8 cellular contexts compared by ENCODE assay signal in genomic region chr5:120463991-120464626, GRCh38. TPM values are rescaled to one million over a fixed set of nuclear protein-coding genes. Genes with fewer than 3 reads are reported as not detected.
DNase-seq lines count a peak whose midpoint lies in the region; ATAC-seq, FAIRE-seq and TF ChIP-seq lines count a peak whose summit lies in the region.

TSS of gene PRR16 (plus strand) at chr5:120464300.

- H3K9ac ChIP-seq in K562 (ENCODE audit: insufficient read depth in 1 of 2, low read depth in 2 of 2, low read length in 2 of 2) = peak within 1 kb of the TSS; percentile 35 to 90

- no peak for TF ChIP-seq POLR2A in K562 (conservative IDR thresholded peaks at IDR 0.05)

- H3K4me1 ChIP-seq in K562 (replicated peaks in 1 of 2; ENCODE audit: control insufficient read depth in 2 of 2, insufficient read depth in 2 of 2, low read length in 2 of 2) = peaks cover 3 to 10% of the 10 kb centered on the region in 2 experiments; a peak in 3 of 5 replicates

- in situ Hi-C loops in K562 (cut with MboI) = no loop called here

- peak within 1 kb of the TSS; percentile 92 for H2AFZ ChIP-seq in K562 (ENCODE audit: low read depth, low read length)

- no TSS peak for BruUV-seq in K562 (replicated peaks; lab: Mats Ljungman, UMichigan)

- TF ChIP-seq CTCF in AG04449 (IDR thresholded peaks at IDR 0.05; ENCODE audit: insufficient read depth, low read length, missing control alignments) (peak; percentile 35), GM12874 (IDR thresholded peaks at IDR 0.05; ENCODE audit: insufficient read depth, low read depth, low read length) (0 out of 2 replicates have a peak, but pooled peaks have one; percentile 15), K562 (IDR thresholded peaks at IDR 0.05 in 2 of 3, conservative IDR thresholded peaks at IDR 0.05 in 1 of 3; ENCODE audit: insufficient read depth in 2 of 3, low read depth in 1 of 3, low read length in 3 of 3) (peak; percentile 4 to 57 (median 11); a peak in 1 of 6 replicates)

- peak within 1 kb of the TSS; percentile 46 for H3K27ac ChIP-seq in K562 (ENCODE audit: extremely low read depth, low read depth, low read length)

- FAIRE-seq in K562 (lab: Jason Lieb, UNC) (no peak), GM19239 (lab: Jason Lieb, UNC) (no peak)

- POLR2A ChIA-PET in AG04449 (lab: Yijun Ruan, JAX) (no interaction called here), K562 (lab: Yijun Ruan, JAX) (no interaction called here)

- CTCF ChIA-PET in AG04449 (lab: Yijun Ruan, JAX) = interaction anchor here (1.2 to 1.5 kb wide), 3 partner anchors 340 to 993 kb away, joined by 3 to 7 read pairs (median 5); no protein-coding TSS in a partner anchor
- CTCF ChIA-PET in K562 (lab: Yijun Ruan, JAX; ENCODE audit: low intra/inter-chr PET ratio) = interaction anchor here (0.6 kb wide), 1 partner anchor 116 kb away, joined by 4 read pairs; no protein-coding TSS in a partner anchor

- 3% methylated on average over 29 of the region's 62 CpGs for WGBS in K562 (ENCODE audit: insufficient coverage, low coverage, missing lambda C conversion rate)

- no peak for TF ChIP-seq EP300 in K562 (IDR thresholded peaks at IDR 0.05; ENCODE audit: low read length)

- TF ChIP-seq RAD21 in K562 (CRISPR knock-in tag; conservative IDR thresholded peaks at IDR 0.05 in 1 of 2, IDR thresholded peaks at IDR 0.05 in 1 of 2) = no peak; a peak in 1 of 4 replicates

- H3K9me3 ChIP-seq in K562 (replicated peaks; ENCODE audit: control insufficient read depth, insufficient read depth, low read depth, low read length) = no peaks in the 10 kb centered on the region

- H4K20me1 ChIP-seq in K562 (replicated peaks; ENCODE audit: control insufficient read depth, insufficient read depth, low read length) = no peaks in the 10 kb centered on the region

- DNase-seq in AG04449 (ENCODE audit: low read depth, low spot score) (no peak), NCI-H69 (lab: John Stamatoyannopoulos, UW) (peak; percentile 86), K562 (ENCODE audit: extremely low read depth in 1 of 4, low spot score in 3 of 4) (peak; percentile 17 to 67 (median 39)), retina (peak; percentile 89), GM19239 (ENCODE audit: insufficient read length, low spot score) (no peak)

- H3K4me3 ChIP-seq in AG04449 (ENCODE audit: low read depth, low read length) = peak within 1 kb of the TSS; percentile 85
- peak within 1 kb of the TSS; percentile 54 for H3K4me3 ChIP-seq in K562
- H3K4me3 ChIP-seq in iPS-11a (ENCODE audit: low read depth, low read length) = peak within 1 kb of the TSS; percentile 56

- ATAC-seq in HG02870 (IDR thresholded peaks at IDR 0.05; ENCODE audit: unreplicated experiment) (peak; percentile 75), K562 (peak; percentile 82)

- H3K36me3 ChIP-seq in K562 (ENCODE audit: control insufficient read depth, insufficient read depth, low read length) = no peaks in the 10 kb centered on the region

- H3K27me3 ChIP-seq in K562 (ENCODE audit: control insufficient read depth in 2 of 2, insufficient read depth in 2 of 2, low read length in 2 of 2) = no peaks in the 10 kb centered on the region

- H3K79me2 ChIP-seq in K562 (ENCODE audit: control insufficient read depth, insufficient read depth, low read length) = peaks cover 37% of the 10 kb centered on the region

- H3K9me1 ChIP-seq in K562 (ENCODE audit: control insufficient read depth, insufficient read depth, low read length) = no peaks in the 10 kb centered on the region

- intact Hi-C loops in K562 (cut with micrococcal nuclease) = no loop called here

- peak within 1 kb of the TSS; percentile 79 for H3K4me2 ChIP-seq in K562 (ENCODE audit: insufficient read depth, low read length)

TF ChIP-seq in K562, 482 proteins besides CTCF, POLR2A, EP300 and RAD21 (continues in another document):
- TF ChIP-seq ATF7 (IDR thresholded peaks at IDR 0.05) = no peak
- peak; percentile 37 for TF ChIP-seq CCNT2 (IDR thresholded peaks at IDR 0.05; ENCODE audit: borderline replicate concordance, extremely low read depth, insufficient read length, low read depth, low read length)
- no peak for TF ChIP-seq TFAM (CRISPR knock-in tag; conservative IDR thresholded peaks at IDR 0.05)
- TF ChIP-seq HCFC1 (IDR thresholded peaks at IDR 0.05; ENCODE audit: low read depth, low read length) = no peak
- TF ChIP-seq HBP1 (CRISPR knock-in tag; IDR thresholded peaks at IDR 0.05) = no peak
- peak; percentile 54; the same call in 1 of the 2 replicates for TF ChIP-seq POLR2G (IDR thresholded peaks at IDR 0.05; ENCODE audit: low read depth, low read length)
- TF ChIP-seq DNMT1 (IDR thresholded peaks at IDR 0.05) = no peak
- TF ChIP-seq SMC3 (conservative IDR thresholded peaks at IDR 0.05; ENCODE audit: insufficient read depth, low read depth, low read length) = no peak
- no peak for TF ChIP-seq CCAR2 (IDR thresholded peaks at IDR 0.05; ENCODE audit: low read depth, low read length)
- TF ChIP-seq SREBF2 (CRISPR knock-in tag; IDR thresholded peaks at IDR 0.05) = no peak
- TF ChIP-seq FIP1L1 (IDR thresholded peaks at IDR 0.05; ENCODE audit: low read depth, low read length, poor library complexity, severe bottlenecking) = no peak
- no peak for TF ChIP-seq ZNF217 (CRISPR knock-in tag; IDR thresholded peaks at IDR 0.05)
- no peak for TF ChIP-seq STAT6 (CRISPR knock-in tag; IDR thresholded peaks at IDR 0.05)
- peak; percentile 50 for TF ChIP-seq RBFOX2 (IDR thresholded peaks at IDR 0.05; ENCODE audit: low read depth, low read length)
- TF ChIP-seq ELK1 (CRISPR knock-in tag; IDR thresholded peaks at IDR 0.05) = no peak

RNA-seq across cellular contexts. Expression of gene PRR16, which starts in this region (rescaled TPM):
- total RNA-seq in K562 (2011; cell fraction: chromatin; rRNA removed; ENCODE audit: low replicate concordance) = 1.2 and 4.0 TPM in 2 replicates
- total RNA-seq in K562 (2011; cell fraction: nucleolus; rRNA removed) = 1.2 and 2.8 TPM in 2 replicates
- 1.5 and 2.6 TPM in 2 replicates for total RNA-seq in K562 (2011; cell fraction: nucleoplasm; rRNA removed)
- total RNA-seq in K562 (2014; rRNA removed) = 3.3 TPM in 2 replicates
- total RNA-seq in K562 (2014; rRNA removed; fragmentation: Illumina TruSeq; extraction: Trizol) = 3.5 and 4.1 TPM in 2 replicates
- total RNA-seq in K562 (2015; rRNA removed; fragmentation: Illumina TruSeq; extraction: Trizol) = 3.3 TPM in 2 replicates
- total RNA-seq in K562 (2021) = 4.9 and 7.6 TPM in 2 replicates
- polyA plus RNA-seq in K562 (2011; rRNA removed) = 0.16 and 0.61 TPM in 2 replicates
- polyA plus RNA-seq in K562 (2011; cell fraction: cytosol; rRNA removed) = 0.66 TPM in 1 of 2 replicates, not detected in the other
- 0.74 TPM in 1 of 2 replicates, not detected in the other for polyA plus RNA-seq in K562 (2011; cell fraction: nucleus; rRNA removed)
- 5.6 and 12.1 TPM in 2 replicates for polyA plus RNA-seq in K562 (2012)
- 10.1 and 10.4 TPM in 2 replicates for polyA plus RNA-seq in K562 (2014; fragmentation: Illumina TruSeq; extraction: Trizol)
- polyA plus RNA-seq in K562 (2014; fragmentation: Nextera tagmentation; extraction: Ambion mirVana) = 1 to 10 TPM; 1.8 to 3.1 TPM
- 5.8 and 7.2 TPM in 2 replicates for polyA plus RNA-seq in K562 (2014; rRNA removed)
- polyA minus RNA-seq in K562 (2011; rRNA and poly(A)+ RNA removed) = 1.3 TPM in 1 of 2 replicates, not detected in the other
- not detected in 2 replicates for polyA minus RNA-seq in K562 (2011; cell fraction: cytosol; rRNA and poly(A)+ RNA removed)
- 1.1 TPM in 1 of 2 replicates, not detected in the other for polyA minus RNA-seq in K562 (2011; cell fraction: nucleus; rRNA and poly(A)+ RNA removed)

Comparison
In these comparisons a context has a peak if more than half of its experiments do, and no peak if none do; other contexts are left out.
1. DNase-seq: peak in NCI-H69 (single experiment), K562 (4 of 4) and retina (single experiment); none in AG04449 (single experiment) and GM19239 (single experiment).
2. Peak in every context shown above with its lines, with median percentiles within 50 percentile points of each other: H3K4me3 ChIP-seq and CTCF ChIP-seq.